Comparison of ENCODE assay signal across 16 cellular contexts in the genomic region with DNA sequence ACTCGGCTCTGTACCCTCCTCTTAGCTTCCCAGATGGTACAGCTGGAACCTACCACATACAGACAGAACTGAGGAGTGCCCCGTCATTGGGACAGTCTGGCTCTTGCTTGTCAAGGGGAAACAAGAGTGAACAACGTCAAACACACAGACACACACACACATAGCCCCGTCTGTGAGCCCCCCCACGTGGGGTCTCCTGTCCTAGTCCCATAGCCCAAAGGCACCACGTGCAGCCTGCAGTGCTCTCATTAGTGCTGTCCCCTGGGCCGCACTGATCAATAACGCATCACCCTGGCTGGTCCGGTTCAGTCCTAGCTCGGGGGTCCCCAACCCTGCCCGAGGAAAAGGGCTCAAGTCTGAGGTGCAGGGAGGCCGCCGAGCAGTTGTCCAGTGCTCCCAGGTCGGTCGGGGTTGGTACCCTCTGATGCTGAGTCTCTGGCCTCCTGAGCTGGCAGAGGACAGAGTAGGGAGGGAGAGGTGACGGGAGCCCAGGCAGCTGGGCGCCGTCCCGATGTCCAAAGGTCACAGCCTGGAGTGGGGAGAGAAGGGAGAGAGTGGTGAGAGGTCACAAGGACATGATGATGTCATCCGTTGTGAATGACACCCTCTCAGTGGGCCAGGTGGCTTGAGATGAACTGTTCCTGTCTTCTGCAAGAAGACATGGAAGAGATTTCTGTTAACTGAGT.
"Had no signal": no experiment of that assay in that cellular context is flagged by ENCODE, and none has a peak within 500 bp of the region (broad histone marks: within the 10 kb centered on the region; RNA-seq: fewer than 3 reads in every experiment).

No MANE protein-coding gene starts in this region.

- H3K4me3 Mint-ChIP-seq: activated naive CD8-positive, alpha-beta T cell treated with anti-CD3 and anti-CD28 coated beads for 36 hours; activated T-cell treated with anti-CD3 and anti-CD28 coated beads, Interleukin-2, amount 50 U/mL, for 72 hours; neural progenitor cell; stimulated activated naive B cell treated with anti-CD40 and anti-IgM and Interleukin-4, amounts not matched to agents 10 μg/mL and 1 μg/mL and 100 μg/mL, for 72 hours had no signal

- H3K4me1 ChIP-seq: esophagus muscularis mucosa, neural progenitor cell had no signal

- H3K27me3 ChIP-seq: neural progenitor cell had no signal

- H3K9me3 Mint-ChIP-seq: activated naive CD8-positive, alpha-beta T cell treated with anti-CD3 and anti-CD28 coated beads for 36 hours had no signal

- H3K36me3 ChIP-seq: esophagus muscularis mucosa, neural progenitor cell had no signal

- H3K27me3 Mint-ChIP-seq: activated naive CD8-positive, alpha-beta T cell treated with anti-CD3 and anti-CD28 coated beads for 36 hours had no signal

- ATAC-seq: activated T-cell treated with anti-CD3 and anti-CD28 coated beads, Interleukin-2, amount 50 U/mL, for 72 hours; left cardiac atrium; stimulated activated naive B cell treated with anti-CD40 and anti-IgM and Interleukin-4, amounts not matched to agents 10 μg/mL and 1 μg/mL and 100 μg/mL, for 72 hours had no signal

- H3K4me2 ChIP-seq: neural progenitor cell had no signal

- H3K4me3 ChIP-seq: esophagus muscularis mucosa, neural progenitor cell had no signal

- H3K27ac ChIP-seq: esophagus muscularis mucosa, neural progenitor cell had no signal

- DNase-seq: activated CD4-positive, alpha-beta T cell treated with anti-CD3 and anti-CD28 coated beads for 1 hour; activated CD4-positive, alpha-beta T cell treated with anti-CD3 and anti-CD28 coated beads, Interleukin-2, amount 50 U/mL, for 48 hours; activated CD8-positive, alpha-beta memory T cell treated with anti-CD3 and anti-CD28 coated beads, Interleukin-2, amount 50 U/mL, for 4 hours; activated gamma-delta T cell treated with Interleukin-2 at 50 U/mL for 16 hours; activated naive CD8-positive, alpha-beta T cell treated with anti-CD3 and anti-CD28 coated beads for 36 hours; activated T-cell treated with anti-CD3 and anti-CD28 coated beads, Interleukin-2, amount 50 U/mL, for 72 hours; left cardiac atrium; right cardiac atrium; stimulated activated CD4-positive, alpha-beta T cell treated with anti-CD3 and anti-CD28 coated beads, Interleukin-1b, Interleukin-23, amount 100 ng/mL, for 48 hours; stimulated activated naive B cell treated with anti-CD40 and anti-IgM and Interleukin-4, amounts not matched to agents 10 μg/mL and 1 μg/mL and 100 μg/mL, for 72 hours; SW 1271; T-helper 9 cell; trophoblast cell had no signal

- H3K9ac ChIP-seq: neural progenitor cell had no signal

- H2AFZ ChIP-seq: neural progenitor cell had no signal

- FAIRE-seq: endometrium had no signal

- H3K36me3 Mint-ChIP-seq: activated naive CD8-positive, alpha-beta T cell treated with anti-CD3 and anti-CD28 coated beads for 36 hours had no signal

- H3K27ac Mint-ChIP-seq: activated naive CD8-positive, alpha-beta T cell treated with anti-CD3 and anti-CD28 coated beads for 36 hours; activated T-cell treated with anti-CD3 and anti-CD28 coated beads, Interleukin-2, amount 50 U/mL, for 72 hours; neural progenitor cell; stimulated activated naive B cell treated with anti-CD40 and anti-IgM and Interleukin-4, amounts not matched to agents 10 μg/mL and 1 μg/mL and 100 μg/mL, for 72 hours had no signal

- H3K4me1 Mint-ChIP-seq: activated naive CD8-positive, alpha-beta T cell treated with anti-CD3 and anti-CD28 coated beads for 36 hours; stimulated activated naive B cell treated with anti-CD40 and anti-IgM and Interleukin-4, amounts not matched to agents 10 μg/mL and 1 μg/mL and 100 μg/mL, for 72 hours had no signal
